27 cellular contexts compared by ENCODE assay signal in genomic region chr10:99438890-99439289, GRCh38.
"Had no signal": no experiment of that assay in that cellular context is flagged by ENCODE, and none has a peak within 500 bp of the region (broad histone marks: within the 10 kb centered on the region; RNA-seq: fewer than 3 reads in every experiment).

No MANE protein-coding gene starts in this region.

- FAIRE-seq: colon, endothelial cell of umbilical vein, frontal cortex had no signal

- H3K27me3 ChIP-seq: colonic mucosa, dorsolateral prefrontal cortex, esophagus muscularis mucosa, esophagus squamous epithelium, gastrocnemius medialis, gastroesophageal sphincter, heart left ventricle, heart right ventricle had no signal

- DNase-seq: colonic mucosa; cortex of kidney; dermis blood vessel endothelial cell; dorsolateral prefrontal cortex; effector CD4-positive, alpha-beta T cell; effector CD8-positive, alpha-beta T cell; effector memory CD4-positive, alpha-beta T cell; effector memory CD8-positive, alpha-beta T cell; endodermal cell; erythroblast; esophagus squamous epithelium; foreskin fibroblast; foreskin keratinocyte; foreskin melanocyte; gastrocnemius medialis; glutamatergic neuron; head of caudate nucleus; heart left ventricle; heart right ventricle had no signal

- ATAC-seq: effector memory CD8-positive, alpha-beta T cell; esophagus mucosa; foreskin keratinocyte; gastrocnemius medialis; gastroesophageal sphincter; heart left ventricle; heart right ventricle had no signal

- H3K9me3 ChIP-seq: colonic mucosa, esophagus muscularis mucosa, esophagus squamous epithelium, gastrocnemius medialis, gastroesophageal sphincter, heart left ventricle, heart right ventricle had no signal

- H3K36me3 ChIP-seq: colonic mucosa had no signal

- H3K4me3 ChIP-seq: colonic mucosa, coronary artery, dorsolateral prefrontal cortex, esophagus muscularis mucosa, esophagus squamous epithelium, gastrocnemius medialis, gastroesophageal sphincter, heart left ventricle, heart right ventricle had no signal

- H3K27ac ChIP-seq: colonic mucosa, coronary artery, dorsolateral prefrontal cortex, epithelial cell of prostate, esophagus muscularis mucosa, esophagus squamous epithelium, foreskin keratinocyte, gastrocnemius medialis, gastroesophageal sphincter, heart left ventricle, heart right ventricle had no signal

- H3K4me1 ChIP-seq: colonic mucosa, foreskin keratinocyte had no signal
